27 cellular contexts compared by ENCODE assay signal in the genomic region with DNA sequence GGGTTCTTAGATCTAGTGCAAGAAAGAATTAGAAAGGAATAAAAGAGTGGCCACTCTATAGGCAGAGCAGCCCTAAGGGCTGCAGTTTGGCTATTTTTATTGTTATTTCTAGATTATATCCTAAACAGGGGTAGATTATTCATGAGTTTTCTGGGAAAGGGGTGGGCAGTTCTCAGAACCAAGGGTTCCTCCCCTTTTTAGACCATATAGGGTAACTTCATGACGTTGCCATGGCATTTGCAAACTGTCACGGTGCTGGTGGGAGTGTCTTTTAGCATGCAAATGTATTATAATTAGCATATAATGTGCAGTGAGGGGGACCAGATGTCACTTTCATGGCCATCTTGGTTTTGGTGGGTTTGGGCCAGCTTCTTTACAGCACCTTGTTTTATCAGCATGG.
"Had no signal": no experiment of that assay in that cellular context is flagged by ENCODE, and none has a peak within 500 bp of the region (broad histone marks: within the 10 kb centered on the region; RNA-seq: fewer than 3 reads in every experiment).

No MANE protein-coding gene starts in this region.

- H3K27ac Mint-ChIP-seq: naive thymus-derived CD4-positive, alpha-beta T cell; natural killer cell; nephron; neural progenitor cell; stimulated activated effector memory CD8-positive, alpha-beta T cell treated with anti-CD3 and anti-CD28 coated beads, Interleukin-12 subunit alpha, Interleukin-12 subunit beta, amount 100 ng/mL, for 72 hours; stimulated activated naive B cell treated with anti-CD40 and anti-IgM and Interleukin-4, amounts not matched to agents 10 μg/mL and 1 μg/mL and 100 μg/mL, for 72 hours; stimulated activated naive CD8-positive, alpha-beta T cell treated with anti-CD3 and anti-CD28 coated beads, Interleukin-15, Interleukin-2, amounts not matched to agents 100 ng/mL and 50 ng/mL, for 24 hours had no signal

- H3K4me1 ChIP-seq: pancreas, prostate gland, right lobe of liver, sigmoid colon, stomach, thyroid gland, tibial nerve, upper lobe of left lung, vagina had no signal

- H3K4me1 Mint-ChIP-seq: natural killer cell; nephron; stimulated activated effector memory CD8-positive, alpha-beta T cell treated with anti-CD3 and anti-CD28 coated beads, Interleukin-12 subunit alpha, Interleukin-12 subunit beta, amount 100 ng/mL, for 72 hours; stimulated activated naive B cell treated with anti-CD40 and anti-IgM and Interleukin-4, amounts not matched to agents 10 μg/mL and 1 μg/mL and 100 μg/mL, for 72 hours had no signal

- H3K4me2 ChIP-seq: neural progenitor cell had no signal

- H3K27me3 Mint-ChIP-seq: naive thymus-derived CD4-positive, alpha-beta T cell; stimulated activated naive B cell treated with anti-CD40 and anti-IgM and Interleukin-4, amounts not matched to agents 10 μg/mL and 1 μg/mL and 100 μg/mL, for 72 hours; stimulated activated naive CD8-positive, alpha-beta T cell treated with anti-CD3 and anti-CD28 coated beads, Interleukin-15, Interleukin-2, amounts not matched to agents 100 ng/mL and 50 ng/mL, for 24 hours had no signal

- ATAC-seq: naive thymus-derived CD4-positive, alpha-beta T cell; natural killer cell; pancreas; right cardiac atrium; right lobe of liver; stimulated activated effector memory CD8-positive, alpha-beta T cell treated with anti-CD3 and anti-CD28 coated beads, Interleukin-12 subunit alpha, Interleukin-12 subunit beta, amount 100 ng/mL, for 72 hours; stimulated activated naive B cell treated with anti-CD40 and anti-IgM and Interleukin-4, amounts not matched to agents 10 μg/mL and 1 μg/mL and 100 μg/mL, for 72 hours had no signal

- H2AFZ ChIP-seq: neural progenitor cell had no signal

- H3K9me3 Mint-ChIP-seq: natural killer cell, neural progenitor cell had no signal

- H3K4me3 ChIP-seq: neural progenitor cell, pancreas, prostate gland, right lobe of liver, sigmoid colon, stomach, thoracic aorta, thyroid gland, tibial nerve, upper lobe of left lung, vagina had no signal

- FAIRE-seq: pancreas, small intestine, urothelium cell line had no signal

- H3K27ac ChIP-seq: neural progenitor cell, pancreas, prostate gland, right lobe of liver, sigmoid colon, stomach, thoracic aorta, thyroid gland, tibial nerve, upper lobe of left lung, vagina had no signal

- H3K27me3 ChIP-seq: neural progenitor cell, pancreas, right lobe of liver, sigmoid colon, stomach, thyroid gland, tibial nerve, upper lobe of left lung, vagina had no signal

- H3K9me3 ChIP-seq: pancreas, prostate gland, right lobe of liver, sigmoid colon, stomach, thoracic aorta, thyroid gland, tibial nerve, upper lobe of left lung, vagina had no signal

- H3K36me3 ChIP-seq: neural progenitor cell, prostate gland, right lobe of liver, thoracic aorta, thyroid gland had no signal

- H3K4me3 Mint-ChIP-seq: naive thymus-derived CD4-positive, alpha-beta T cell; natural killer cell; nephron; neural progenitor cell; stimulated activated effector memory CD8-positive, alpha-beta T cell treated with anti-CD3 and anti-CD28 coated beads, Interleukin-12 subunit alpha, Interleukin-12 subunit beta, amount 100 ng/mL, for 72 hours; stimulated activated naive B cell treated with anti-CD40 and anti-IgM and Interleukin-4, amounts not matched to agents 10 μg/mL and 1 μg/mL and 100 μg/mL, for 72 hours; stimulated activated naive CD8-positive, alpha-beta T cell treated with anti-CD3 and anti-CD28 coated beads, Interleukin-15, Interleukin-2, amounts not matched to agents 100 ng/mL and 50 ng/mL, for 24 hours had no signal

- H3K9ac ChIP-seq: neural progenitor cell had no signal

- DNase-seq: naive thymus-derived CD4-positive, alpha-beta T cell; natural killer cell; occipital lobe; pancreas; right cardiac atrium; right lobe of liver; sigmoid colon; small intestine; stimulated activated CD4-positive, alpha-beta T cell treated with anti-CD3 and anti-CD28 coated beads, Interleukin-15, amount 100 ng/mL, for 24 hours; stimulated activated CD4-positive, alpha-beta T cell treated with anti-CD3 and anti-CD28 coated beads, Interleukin-2, amount 100 ng/mL, for 24 hours; stimulated activated CD4-positive, alpha-beta T cell treated with anti-CD3 and anti-CD28 coated beads, Interleukin-2, amount 100 ng/mL, for 48 hours; stimulated activated CD4-positive, alpha-beta T cell treated with anti-CD3 and anti-CD28 coated beads, Interleukin-4, amount 100 ng/mL, for 24 hours; stimulated activated naive B cell treated with anti-CD40 and anti-IgM and Interleukin-4, amounts not matched to agents 10 μg/mL and 1 μg/mL and 100 μg/mL, for 72 hours; stimulated activated naive CD4-positive, alpha-beta T cell treated with Interleukin-2 at 50 U/mL for 16 hours; stomach; thyroid gland; trophoblast cell; upper lobe of left lung had no signal
